Comparison of ENCODE assay signal across 5 cellular contexts in genomic region chr11:61212202-61212601, GRCh38. TPM values are rescaled to one million over a fixed set of nuclear protein-coding genes. Genes with fewer than 3 reads are reported as not detected.
"Had no signal": no experiment of that assay in that cellular context is flagged by ENCODE, and none has a peak within 500 bp of the region (broad histone marks: within the 10 kb centered on the region; RNA-seq: fewer than 3 reads in every experiment).

No MANE protein-coding gene starts in this region.

RNA-seq across cellular contexts. Expression of gene PGA3, which starts 8.9 kb away (rescaled TPM):
- total RNA-seq: GM23338, H1, H9, HT-29 had no signal
- polyA plus RNA-seq: H1, IMR-90 had no signal

RNA-seq across cellular contexts. Expression of gene PGA4, which starts 9.9 kb away (rescaled TPM):
- total RNA-seq: GM23338, H1, H9, HT-29, IMR-90 had no signal
- polyA plus RNA-seq: IMR-90 had no signal

RNA-seq across cellular contexts. Expression of gene PGA5, which starts 28.8 kb away (rescaled TPM):
- total RNA-seq: HT-29, IMR-90 had no signal
- polyA plus RNA-seq: IMR-90 had no signal
